13 cellular contexts compared by ENCODE assay signal in genomic region chr2:231409773-231410172, GRCh38. TPM values are rescaled to one million over a fixed set of nuclear protein-coding genes. Genes with fewer than 3 reads are reported as not detected.
"Had no signal": no experiment of that assay in that cellular context is flagged by ENCODE, and none has a peak within 500 bp of the region (broad histone marks: within the 10 kb centered on the region; RNA-seq: fewer than 3 reads in every experiment).

No MANE protein-coding gene starts in this region.

- H3K36me3 ChIP-seq: esophagus muscularis mucosa, spleen had no signal

- ATAC-seq: activated CD4-positive, CD25-positive, alpha-beta regulatory T cell treated with anti-CD3 and anti-CD28 coated beads, Interleukin-2, amount 50 U/mL, for 24 hours; natural killer cell had no signal

- H3K27me3 ChIP-seq: dorsolateral prefrontal cortex, esophagus muscularis mucosa had no signal

- DNase-seq: activated CD4-positive, alpha-beta T cell treated with anti-CD3 and anti-CD28 coated beads, Interleukin-2, amount 50 U/mL, for 1 hour; aorta; dorsolateral prefrontal cortex; hypothalamus; midbrain; natural killer cell; nucleus accumbens; spleen had no signal

- H3K27ac ChIP-seq: dorsolateral prefrontal cortex, esophagus muscularis mucosa, spleen had no signal

- H3K27ac Mint-ChIP-seq: activated T-helper 1 cell treated with anti-CD3 and anti-CD28 coated beads, Interleukin-12 subunit alpha, Interleukin-12 subunit beta, Interleukin-2, Interleukin-4 antibody, amounts not matched to agents 30 ng/mL and 10 ng/mL and 1 ng/mL, durations not matched to agents 14 hours and 24 hours and 36 hours; natural killer cell; progenitor cell of endocrine pancreas; stimulated activated naive CD8-positive, alpha-beta T cell treated with anti-CD3 and anti-CD28 coated beads, Interleukin-15, Interleukin-2, amounts not matched to agents 100 ng/mL and 50 ng/mL, for 24 hours had no signal

- H3K36me3 Mint-ChIP-seq: natural killer cell had no signal

- H3K4me3 ChIP-seq: dorsolateral prefrontal cortex, esophagus muscularis mucosa, spleen had no signal

- H3K4me3 Mint-ChIP-seq: activated T-helper 1 cell treated with anti-CD3 and anti-CD28 coated beads, Interleukin-12 subunit alpha, Interleukin-12 subunit beta, Interleukin-2, Interleukin-4 antibody, amounts not matched to agents 30 ng/mL and 10 ng/mL and 1 ng/mL, durations not matched to agents 14 hours and 24 hours and 36 hours; natural killer cell; stimulated activated naive CD8-positive, alpha-beta T cell treated with anti-CD3 and anti-CD28 coated beads, Interleukin-15, Interleukin-2, amounts not matched to agents 100 ng/mL and 50 ng/mL, for 24 hours had no signal

RNA-seq across cellular contexts. Expression of gene B3GNT7, which starts 14.3 kb away (rescaled TPM):
- total RNA-seq: activated T-helper 1 cell treated with anti-CD3 and anti-CD28 coated beads, Interleukin-12 subunit alpha, Interleukin-12 subunit beta, Interleukin-2, Interleukin-4 antibody, amounts not matched to agents 30 ng/mL and 10 ng/mL and 1 ng/mL, durations not matched to agents 14 hours and 24 hours and 36 hours had no signal
